Comparison of ENCODE assay signal across 9 cellular contexts in the genomic region with DNA sequence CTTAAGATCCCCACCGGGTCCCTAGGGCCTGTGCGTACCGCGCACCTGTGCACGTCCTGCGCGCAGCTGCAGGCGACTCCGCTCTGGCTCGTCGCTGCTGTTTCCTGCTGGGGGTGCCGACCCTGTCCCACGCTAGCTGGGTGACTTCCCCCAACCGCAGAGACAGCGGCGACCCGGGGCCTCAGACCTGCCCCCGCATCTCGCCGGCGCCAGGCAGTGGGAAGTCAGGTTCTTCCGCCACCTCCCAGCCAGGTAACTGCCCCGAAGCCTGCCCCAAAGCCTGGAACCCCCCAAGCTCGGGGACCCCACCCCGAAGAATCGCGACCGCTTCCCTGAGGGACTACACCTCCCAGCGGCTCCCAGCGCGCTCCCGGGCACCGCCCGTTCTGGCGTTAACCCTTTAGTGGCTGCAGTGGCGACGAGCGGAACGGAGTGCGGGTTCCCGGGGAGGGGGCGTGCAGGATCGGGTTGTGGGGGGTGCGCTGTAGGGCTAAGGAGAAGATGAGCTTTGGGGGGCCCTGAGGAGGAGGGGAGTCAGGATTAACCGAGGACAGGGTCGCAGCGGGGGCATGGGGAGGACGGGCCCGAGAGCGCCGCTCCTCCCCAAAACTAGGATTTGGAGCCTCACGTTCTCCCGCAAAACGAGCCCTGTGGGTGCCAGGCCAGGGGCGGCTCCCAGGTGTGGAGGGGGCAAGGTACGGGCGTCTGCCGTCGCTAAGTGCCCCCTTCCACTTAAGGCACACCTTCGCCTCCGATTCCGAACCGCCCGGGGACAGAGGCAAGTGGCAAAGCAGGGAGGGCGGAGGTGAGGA. TPM values are rescaled to one million over a fixed set of nuclear protein-coding genes. Genes with fewer than 3 reads are reported as not detected.
DNase-seq lines count a peak whose midpoint lies in the region; ATAC-seq and TF ChIP-seq lines count a peak whose summit lies in the region.
"Had no signal": no experiment of that assay in that cellular context is flagged by ENCODE, and none has a peak within 500 bp of the region (broad histone marks: within the 10 kb centered on the region; RNA-seq: fewer than 3 reads in every experiment).

No MANE protein-coding gene starts in this region.

- peak overlapping the region; percentile 32 for H2BK120ac ChIP-seq in trophoblast cell (ENCODE audit: insufficient read depth, low read length, poor library complexity)

- H2AK5ac ChIP-seq in trophoblast cell (ENCODE audit: low read length): no peak overlapping the region

- ATAC-seq in GM23338 (peak; percentile 69), left cardiac atrium (peak; percentile 79 to 80)

- peak overlapping the region; percentile 17 for H3K4ac ChIP-seq in trophoblast cell (ENCODE audit: low read depth, low read length)

- no peak overlapping the region; the same call in 1 of the 2 replicates for H3K27ac Mint-ChIP-seq in GM23338
- H3K27ac Mint-ChIP-seq in activated naive CD4-positive, alpha-beta T cell treated with anti-CD3 and anti-CD28 coated beads, Interleukin-2, amount 50 U/mL, for 24 hours: peak overlapping the region; percentile 61

- H3K9ac ChIP-seq in trophoblast cell (ENCODE audit: low read length): peak overlapping the region; percentile 57
- H3K9ac ChIP-seq: KMS-11 had no signal

- no peak overlapping the region for H2BK12ac ChIP-seq in trophoblast cell (ENCODE audit: low read length)

- H3F3A ChIP-seq in GM23338 (replicated peaks; ENCODE audit: low read depth): 0 out of 2 replicates have a peak, but pooled peaks cover 4% of the 10 kb centered on the region

- H4K91ac ChIP-seq in trophoblast cell (ENCODE audit: low read depth, low read length): peak overlapping the region; percentile 64

- peaks cover 34% of the 10 kb centered on the region for H3K27me3 Mint-ChIP-seq in GM23338 (ENCODE audit: insufficient read depth, low read depth, poor library complexity)
- H3K27me3 Mint-ChIP-seq in activated naive CD4-positive, alpha-beta T cell treated with anti-CD3 and anti-CD28 coated beads, Interleukin-2, amount 50 U/mL, for 24 hours: no peaks in the 10 kb centered on the region

- peak overlapping the region; percentile 97 for H3K4me2 ChIP-seq in GM23338
- H3K4me2 ChIP-seq in trophoblast cell (ENCODE audit: low read length): peak overlapping the region; percentile 81
- H3K4me2 ChIP-seq: KMS-11 had no signal

- H3K79me2 ChIP-seq in GM23338 (replicated peaks; ENCODE audit: insufficient read depth) (no peaks in the 10 kb centered on the region), trophoblast cell (ENCODE audit: control insufficient read depth, insufficient read depth, low read length, poor library complexity) (peaks cover 5% of the 10 kb centered on the region)

- H3K27ac ChIP-seq in GM23338 (ENCODE audit: low read depth) (no peak overlapping the region), trophoblast cell (ENCODE audit: low read depth, low read length) (no peak overlapping the region)
- H3K27ac ChIP-seq: KMS-11 had no signal

- no peak overlapping the region for H2BK5ac ChIP-seq in trophoblast cell (ENCODE audit: low read depth, low read length, poor library complexity)

- peak overlapping the region; percentile 68 for H3K18ac ChIP-seq in trophoblast cell (ENCODE audit: low read length)

- TF ChIP-seq CTCF in GM23338 (conservative IDR thresholded peaks at IDR 0.05; ENCODE audit: low read depth in 2 of 2): no peak

- H3K36me3 ChIP-seq in GM23338 (ENCODE audit: insufficient read depth) (no peaks in the 10 kb centered on the region), trophoblast cell (ENCODE audit: control insufficient read depth in 1 of 2, insufficient read depth in 2 of 2, low read length in 2 of 2) (no peaks in the 10 kb centered on the region)

- H3K4me1 ChIP-seq in GM23338 (ENCODE audit: insufficient read depth): peaks cover 4% of the 10 kb centered on the region; the same call in 1 of the 2 replicates
- peaks cover 5 to 12% of the 10 kb centered on the region in 2 experiments for H3K4me1 ChIP-seq in trophoblast cell (ENCODE audit: control insufficient read depth in 1 of 2, insufficient read depth in 2 of 2, low read length in 2 of 2)

- peak overlapping the region; percentile 77 for H4K12ac ChIP-seq in trophoblast cell (ENCODE audit: low read depth, low read length)

- peak overlapping the region; percentile 64 for H3K14ac ChIP-seq in trophoblast cell (ENCODE audit: low read length)

- H2AFZ ChIP-seq in GM23338: peak overlapping the region; percentile 99
- peak overlapping the region; percentile 86 for H2AFZ ChIP-seq in trophoblast cell (ENCODE audit: insufficient read depth, low read length, poor library complexity)

- no CpG with 5 or more reads among the region's 65 CpGs for WGBS in trophoblast cell (ENCODE audit: extremely low coverage, insufficient coverage, insufficient read length)

- H3K9me3 Mint-ChIP-seq in GM23338: no peaks in the 10 kb centered on the region
- peaks cover 5% of the 10 kb centered on the region for H3K9me3 Mint-ChIP-seq in activated naive CD4-positive, alpha-beta T cell treated with anti-CD3 and anti-CD28 coated beads, Interleukin-2, amount 50 U/mL, for 24 hours

- intact Hi-C loops in left cardiac atrium (cut with DNase I): no loop called here

- H3K4me3 Mint-ChIP-seq in GM23338: peak overlapping the region; percentile 92
- peak overlapping the region; percentile 79 for H3K4me3 Mint-ChIP-seq in activated naive CD4-positive, alpha-beta T cell treated with anti-CD3 and anti-CD28 coated beads, Interleukin-2, amount 50 U/mL, for 24 hours

- H4K8ac ChIP-seq in trophoblast cell (ENCODE audit: low read depth, low read length): peak overlapping the region; percentile 85

- H3K9me2 ChIP-seq in GM23338 (ENCODE audit: insufficient read depth): 0 out of 2 replicates have a peak, but pooled peaks cover 5% of the 10 kb centered on the region

- H4K20me1 ChIP-seq in GM23338 (replicated peaks; ENCODE audit: insufficient read depth): no peaks in the 10 kb centered on the region

- peaks cover 36% of the 10 kb centered on the region for H3K27me3 ChIP-seq in GM23338 (ENCODE audit: insufficient read depth)
- peaks cover 14% of the 10 kb centered on the region for H3K27me3 ChIP-seq in trophoblast cell (ENCODE audit: insufficient read depth, low read length)

- H3K36me3 Mint-ChIP-seq in GM23338 (ENCODE audit: low read depth): peaks cover 5% of the 10 kb centered on the region; the same call in 1 of the 3 replicates
- H3K36me3 Mint-ChIP-seq in activated naive CD4-positive, alpha-beta T cell treated with anti-CD3 and anti-CD28 coated beads, Interleukin-2, amount 50 U/mL, for 24 hours: peaks cover 4% of the 10 kb centered on the region

- peaks cover 5% of the 10 kb centered on the region for H3K9me3 ChIP-seq in trophoblast cell (ENCODE audit: insufficient read depth, low read depth, low read length)

- H3K4me3 ChIP-seq in GM23338 (peak overlapping the region; percentile 95), trophoblast cell (ENCODE audit: low read depth, low read length) (peak overlapping the region; percentile 66)

- no peak overlapping the region for H3K23ac ChIP-seq in trophoblast cell (ENCODE audit: low read length)

- peaks cover 6% of the 10 kb centered on the region; the same call in 2 of the 3 replicates for H3K4me1 Mint-ChIP-seq in GM23338
- peaks cover 36% of the 10 kb centered on the region for H3K4me1 Mint-ChIP-seq in activated naive CD4-positive, alpha-beta T cell treated with anti-CD3 and anti-CD28 coated beads, Interleukin-2, amount 50 U/mL, for 24 hours

- peak; percentile 42 for DNase-seq in CD1c-positive myeloid dendritic cell (ENCODE audit: extremely low spot score)
- peak; percentile 85 for DNase-seq in GM23338 (ENCODE audit: low spot score)
- peak; percentile 74 for DNase-seq in left cardiac atrium
- no peak for DNase-seq in trophoblast cell
- no peak for DNase-seq in A172 (ENCODE audit: low spot score)
- no peak for DNase-seq in epidermal melanocyte (ENCODE audit: insufficient read length, low spot score)

- H3K79me1 ChIP-seq in trophoblast cell (ENCODE audit: low read length): peaks cover 5% of the 10 kb centered on the region

TF ChIP-seq in GM23338, 12 proteins besides CTCF, POLR2A, EP300 and RAD21 (continues in another document):
- TF ChIP-seq ZNF114 (CRISPR knock-in tag; IDR thresholded peaks at IDR 0.05): no peak

TF ChIP-seq in PFSK-1, 5 proteins besides CTCF, POLR2A, EP300 and RAD21 (continues in another document):
- peak; percentile 27 for TF ChIP-seq FOXP2 (optimal IDR thresholded peaks at IDR 0.05; ENCODE audit: borderline replicate concordance, extremely low read depth, extremely low read length, insufficient read depth)

RNA-seq across cellular contexts. Expression of gene NEIL1, which starts 0.6 kb away (rescaled TPM):
- 9.7 and 17.0 TPM in 2 replicates for total RNA-seq in GM23338 (2014; rRNA removed; shearing (Covaris generic))
- polyA plus RNA-seq in GM23338 (2016; fragmentation: Nextera tagmentation; extraction: Ambion mirVana): 6.2 and 11.7 TPM in 2 replicates
- 8.1 TPM for polyA plus RNA-seq in PFSK-1 (2012; ENCODE audit: insufficient read length, low read depth)
- total RNA-seq in left cardiac atrium: 10 to 100 TPM in 1 of 2 donors, 1 to 10 TPM in 1; 9.5 to 12.1 TPM
- polyA plus RNA-seq in trophoblast cell (2013): 4.2 and 5.1 TPM in 2 replicates
- total RNA-seq in A172 (2014; rRNA removed; shearing (Covaris generic)): 0.12 and 0.48 TPM in 2 replicates

RNA-seq across cellular contexts. Expression of gene COMMD4, which starts 11.6 kb away (rescaled TPM):
- total RNA-seq in GM23338 (2014; rRNA removed; shearing (Covaris generic)): 131 and 166 TPM in 2 replicates
- 128 and 131 TPM in 2 replicates for polyA plus RNA-seq in GM23338 (2016; fragmentation: Nextera tagmentation; extraction: Ambion mirVana)
- 139 TPM for polyA plus RNA-seq in PFSK-1 (2012; ENCODE audit: insufficient read length, low read depth)
- 10 to 100 TPM; 31.9 to 35.5 TPM for total RNA-seq in left cardiac atrium
- polyA plus RNA-seq in trophoblast cell (2013): 66.2 and 66.8 TPM in 2 replicates
- total RNA-seq in A172 (2014; rRNA removed; shearing (Covaris generic)): 145 and 148 TPM in 2 replicates

RNA-seq across cellular contexts. Expression of gene MAN2C1, which starts 21.0 kb away (rescaled TPM):
- 129 and 131 TPM in 2 replicates for total RNA-seq in GM23338 (2014; rRNA removed; shearing (Covaris generic))
- polyA plus RNA-seq in GM23338 (2016; fragmentation: Nextera tagmentation; extraction: Ambion mirVana): 31.4 and 42.3 TPM in 2 replicates
- polyA plus RNA-seq in PFSK-1 (2012; ENCODE audit: insufficient read length, low read depth): 191 TPM
- total RNA-seq in left cardiac atrium: 100 to 1,000 TPM; 102 to 148 TPM
- polyA plus RNA-seq in trophoblast cell (2013): 35.1 and 37.3 TPM in 2 replicates
- total RNA-seq in A172 (2014; rRNA removed; shearing (Covaris generic)): 32.6 and 42.6 TPM in 2 replicates

Comparison
In these comparisons a context has a peak if more than half of its experiments do, and no peak if none do; other contexts are left out.
1. DNase-seq: peak in CD1c-positive myeloid dendritic cell (single experiment), GM23338 (single experiment) and left cardiac atrium (single experiment); none in trophoblast cell (0 of 2), A172 (single experiment) and epidermal melanocyte (single experiment).